In the genomic region with DNA sequence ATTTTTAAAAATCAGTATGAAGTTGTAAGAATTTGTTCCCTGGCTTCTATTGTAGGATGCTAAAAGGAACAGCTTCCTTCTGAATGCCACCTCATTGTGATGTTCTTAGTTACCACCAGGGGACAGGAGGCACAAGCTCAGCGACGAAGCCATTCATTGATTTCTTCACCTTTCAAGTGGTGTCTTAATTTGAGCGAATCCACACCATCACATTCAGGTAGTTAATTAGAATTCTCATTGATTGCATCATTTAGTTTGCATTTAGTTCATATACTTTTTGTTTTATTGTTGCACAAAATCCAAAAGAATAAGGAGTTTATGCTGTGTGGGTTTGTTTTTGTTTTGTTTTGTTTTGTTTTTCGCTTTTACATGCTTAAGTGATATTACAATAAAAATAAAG, we compare ENCODE assay signal across 10 cellular contexts. TPM values are rescaled to one million over a fixed set of nuclear protein-coding genes. Genes with fewer than 3 reads are reported as not detected.
DNase-seq lines count a peak whose midpoint lies in the region; ATAC-seq, FAIRE-seq and TF ChIP-seq lines count a peak whose summit lies in the region.
"Had no signal": no experiment of that assay in that cellular context is flagged by ENCODE, and none has a peak within 500 bp of the region (broad histone marks: within the 10 kb centered on the region; RNA-seq: fewer than 3 reads in every experiment).

No MANE protein-coding gene starts in this region.

- no peak for TF ChIP-seq POLR2A in HCT116 (IDR thresholded peaks at IDR 0.05; ENCODE audit: borderline replicate concordance, extremely low read depth, insufficient read depth, insufficient read length)

- POLR2A ChIA-PET in HCT116 (lab: Charles Lee) = interaction anchor here (1.1 to 1.2 kb wide), 3 partner anchors 97 to 504 kb away, joined by 3 to 4 read pairs (median 4); a partner anchor contains a TSS

- peaks cover 0 to 11% of the 10 kb centered on the region in 2 experiments; a peak in 2 of 4 replicates for H3K4me1 ChIP-seq in HCT116 (ENCODE audit: control insufficient read depth in 1 of 2, insufficient read depth in 2 of 2, low read length in 2 of 2)
- H3K4me1 ChIP-seq: pancreas had no signal

- H3K27me3 ChIP-seq in HCT116 (ENCODE audit: insufficient read depth, low read length) (no peaks in the 10 kb centered on the region), kidney epithelial cell (ENCODE audit: control insufficient read depth, insufficient read depth, low read length) (no peaks in the 10 kb centered on the region)
- H3K27me3 ChIP-seq: pancreas had no signal

- H4K20me1 ChIP-seq in HCT116 (ENCODE audit: insufficient read depth) = no peaks in the 10 kb centered on the region

- peak overlapping the region; percentile 80 for H3K4me2 ChIP-seq in HCT116 (ENCODE audit: low read length)

- H3K27ac ChIP-seq in HCT116 (ENCODE audit: low read depth, low read length) = no peak overlapping the region
- H3K27ac ChIP-seq: pancreas had no signal

- ATAC-seq in HCT116 = peak; percentile 68
- no peak for ATAC-seq in GM19351 (IDR thresholded peaks at IDR 0.05; ENCODE audit: unreplicated experiment)
- ATAC-seq in HG02885 (IDR thresholded peaks at IDR 0.05; ENCODE audit: poor library complexity, unreplicated experiment) = no peak
- no peak for ATAC-seq in HG03571 (IDR thresholded peaks at IDR 0.05; ENCODE audit: unreplicated experiment)

- CTCF ChIA-PET in HCT116 (lab: Charles Lee) = interaction anchor here (0.7 to 1.7 kb wide), 41 partner anchors 9 to 504 kb away, joined by 3 to 48 read pairs (median 4); a partner anchor contains a TSS

- peak; percentile 22 for TF ChIP-seq CTCF in D721Med (IDR thresholded peaks at IDR 0.05; ENCODE audit: insufficient read depth, missing control alignments)
- peak; percentile 76 to 91 (median 90) for TF ChIP-seq CTCF in HCT116 (IDR thresholded peaks at IDR 0.05 in 2 of 3, conservative IDR thresholded peaks at IDR 0.05 in 1 of 3; ENCODE audit: borderline replicate concordance in 1 of 3, insufficient read depth in 1 of 3, low read depth in 2 of 3, low read length in 2 of 3)
- TF ChIP-seq CTCF in kidney epithelial cell (IDR thresholded peaks at IDR 0.05; ENCODE audit: insufficient read depth, low read length, poor library complexity, severe bottlenecking) = peak; percentile 29

- DNase-seq in D721Med (ENCODE audit: insufficient read length, low spot score) = no peak
- peak; percentile 66 for DNase-seq in HCT116 (ENCODE audit: low read depth, low spot score)
- DNase-seq in SHP77 (lab: John Stamatoyannopoulos, UW) = peak; percentile 49 to 51
- no peak for DNase-seq in kidney epithelial cell (ENCODE audit: low read depth)
- no peak for DNase-seq in COLO829 (ENCODE audit: low spot score)
- DNase-seq: pancreas had no signal

- 0 out of 2 replicates have a peak overlapping the region, but pooled peaks have one; percentile 29 for H3K9ac ChIP-seq in HCT116 (ENCODE audit: low read length)

- H3K4me3 ChIP-seq in HCT116 (replicated peaks in 1 of 2; ENCODE audit: low read depth in 1 of 2, low read length in 2 of 2) (peak overlapping the region; percentile 25 to 53), kidney epithelial cell (ENCODE audit: low read depth, low read length) (no peak overlapping the region)
- H3K4me3 ChIP-seq: pancreas had no signal

- H3K9me2 ChIP-seq in HCT116 (ENCODE audit: insufficient read depth) = no peaks in the 10 kb centered on the region

- BruUV-seq in HCT116 (replicated peaks; lab: Mats Ljungman, UMichigan) = no TSS peak

- peak overlapping the region; percentile 95 for H2AFZ ChIP-seq in HCT116 (ENCODE audit: low read depth, low read length, poor library complexity, severe bottlenecking)

- H3K9me3 ChIP-seq in HCT116 (ENCODE audit: control insufficient read depth in 1 of 2, insufficient read depth in 1 of 2, low read depth in 1 of 2, low read length in 2 of 2) = no peaks in the 10 kb centered on the region
- H3K9me3 ChIP-seq: pancreas had no signal

- TF ChIP-seq RAD21 in HCT116 (IDR thresholded peaks at IDR 0.05; ENCODE audit: low read depth) = peak; percentile 93

- intact Hi-C loops in HCT116 (cut with micrococcal nuclease) = loop anchor here (1.0 to 10.0 kb wide), 6 partner anchors 98 to 478 kb away; a partner anchor contains a TSS

- no peaks in the 10 kb centered on the region for H3K36me3 ChIP-seq in HCT116 (ENCODE audit: control insufficient read depth in 1 of 2, insufficient read depth in 2 of 2, low read length in 2 of 2)
- H3K36me3 ChIP-seq in kidney epithelial cell (ENCODE audit: control insufficient read depth, insufficient read depth, low read length) = no peaks in the 10 kb centered on the region
- H3K36me3 ChIP-seq: pancreas had no signal

- RAD21 ChIA-PET in HCT116 (lab: Charles Lee; ENCODE audit: low non-redundant PET in 1 of 2, low total read pairs in 2 of 2, uncharacterized antibody in 2 of 2, unreplicated experiment in 2 of 2) = interaction anchor here (0.6 to 1.4 kb wide), 10 partner anchors 67 to 394 kb away, joined by 3 to 8 read pairs (median 4); a partner anchor contains a TSS

- peak; percentile 41 for FAIRE-seq in D721Med (lab: Jason Lieb, UNC)
- FAIRE-seq: pancreas had no signal

- H3K79me2 ChIP-seq in HCT116 (ENCODE audit: insufficient read depth, low read length) = no peaks in the 10 kb centered on the region

TF ChIP-seq in HCT116, 20 proteins besides CTCF, POLR2A, EP300 and RAD21 (continues in another document):
- TF ChIP-seq, protein P1, sequence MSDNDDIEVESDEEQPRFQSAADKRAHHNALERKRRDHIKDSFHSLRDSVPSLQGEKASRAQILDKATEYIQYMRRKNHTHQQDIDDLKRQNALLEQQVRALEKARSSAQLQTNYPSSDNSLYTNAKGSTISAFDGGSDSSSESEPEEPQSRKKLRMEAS (IDR thresholded peaks at IDR 0.05) = peak; percentile 46
- no peak for TF ChIP-seq FOSL1 (IDR thresholded peaks at IDR 0.05; ENCODE audit: low read depth)
- no peak for TF ChIP-seq ELF1 (IDR thresholded peaks at IDR 0.05; ENCODE audit: borderline replicate concordance, low read depth)
- TF ChIP-seq, protein P2, sequence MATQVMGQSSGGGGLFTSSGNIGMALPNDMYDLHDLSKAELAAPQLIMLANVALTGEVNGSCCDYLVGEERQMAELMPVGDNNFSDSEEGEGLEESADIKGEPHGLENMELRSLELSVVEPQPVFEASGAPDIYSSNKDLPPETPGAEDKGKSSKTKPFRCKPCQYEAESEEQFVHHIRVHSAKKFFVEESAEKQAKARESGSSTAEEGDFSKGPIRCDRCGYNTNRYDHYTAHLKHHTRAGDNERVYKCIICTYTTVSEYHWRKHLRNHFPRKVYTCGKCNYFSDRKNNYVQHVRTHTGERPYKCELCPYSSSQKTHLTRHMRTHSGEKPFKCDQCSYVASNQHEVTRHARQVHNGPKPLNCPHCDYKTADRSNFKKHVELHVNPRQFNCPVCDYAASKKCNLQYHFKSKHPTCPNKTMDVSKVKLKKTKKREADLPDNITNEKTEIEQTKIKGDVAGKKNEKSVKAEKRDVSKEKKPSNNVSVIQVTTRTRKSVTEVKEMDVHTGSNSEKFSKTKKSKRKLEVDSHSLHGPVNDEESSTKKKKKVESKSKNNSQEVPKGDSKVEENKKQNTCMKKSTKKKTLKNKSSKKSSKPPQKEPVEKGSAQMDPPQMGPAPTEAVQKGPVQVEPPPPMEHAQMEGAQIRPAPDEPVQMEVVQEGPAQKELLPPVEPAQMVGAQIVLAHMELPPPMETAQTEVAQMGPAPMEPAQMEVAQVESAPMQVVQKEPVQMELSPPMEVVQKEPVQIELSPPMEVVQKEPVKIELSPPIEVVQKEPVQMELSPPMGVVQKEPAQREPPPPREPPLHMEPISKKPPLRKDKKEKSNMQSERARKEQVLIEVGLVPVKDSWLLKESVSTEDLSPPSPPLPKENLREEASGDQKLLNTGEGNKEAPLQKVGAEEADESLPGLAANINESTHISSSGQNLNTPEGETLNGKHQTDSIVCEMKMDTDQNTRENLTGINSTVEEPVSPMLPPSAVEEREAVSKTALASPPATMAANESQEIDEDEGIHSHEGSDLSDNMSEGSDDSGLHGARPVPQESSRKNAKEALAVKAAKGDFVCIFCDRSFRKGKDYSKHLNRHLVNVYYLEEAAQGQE (IDR thresholded peaks at IDR 0.05; ENCODE audit: low read depth) = no peak
- TF ChIP-seq CBX3 (IDR thresholded peaks at IDR 0.05; ENCODE audit: low read depth) = peak; percentile 51; the same call in 1 of the 2 replicates
- TF ChIP-seq, protein P3, sequence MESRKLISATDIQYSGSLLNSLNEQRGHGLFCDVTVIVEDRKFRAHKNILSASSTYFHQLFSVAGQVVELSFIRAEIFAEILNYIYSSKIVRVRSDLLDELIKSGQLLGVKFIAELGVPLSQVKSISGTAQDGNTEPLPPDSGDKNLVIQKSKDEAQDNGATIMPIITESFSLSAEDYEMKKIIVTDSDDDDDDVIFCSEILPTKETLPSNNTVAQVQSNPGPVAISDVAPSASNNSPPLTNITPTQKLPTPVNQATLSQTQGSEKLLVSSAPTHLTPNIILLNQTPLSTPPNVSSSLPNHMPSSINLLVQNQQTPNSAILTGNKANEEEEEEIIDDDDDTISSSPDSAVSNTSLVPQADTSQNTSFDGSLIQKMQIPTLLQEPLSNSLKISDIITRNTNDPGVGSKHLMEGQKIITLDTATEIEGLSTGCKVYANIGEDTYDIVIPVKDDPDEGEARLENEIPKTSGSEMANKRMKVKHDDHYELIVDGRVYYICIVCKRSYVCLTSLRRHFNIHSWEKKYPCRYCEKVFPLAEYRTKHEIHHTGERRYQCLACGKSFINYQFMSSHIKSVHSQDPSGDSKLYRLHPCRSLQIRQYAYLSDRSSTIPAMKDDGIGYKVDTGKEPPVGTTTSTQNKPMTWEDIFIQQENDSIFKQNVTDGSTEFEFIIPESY (IDR thresholded peaks at IDR 0.05; ENCODE audit: extremely low read depth, insufficient replicate concordance, low read length) = no peak
- no peak for TF ChIP-seq EGR1 (IDR thresholded peaks at IDR 0.05; ENCODE audit: low read depth)
- no peak for TF ChIP-seq JUND (IDR thresholded peaks at IDR 0.05)
- TF ChIP-seq EZH2 (IDR thresholded peaks at IDR 0.05) = no peak
- TF ChIP-seq SIN3A (IDR thresholded peaks at IDR 0.05; ENCODE audit: low read depth) = no peak
- peak; percentile 63 for TF ChIP-seq CEBPB (IDR thresholded peaks at IDR 0.05; ENCODE audit: low read depth)
- TF ChIP-seq YY1 (IDR thresholded peaks at IDR 0.05; ENCODE audit: extremely low read depth, insufficient replicate concordance, low read depth, low read length) = no peak
- no peak for TF ChIP-seq ZNF274 (IDR thresholded peaks at IDR 0.05; ENCODE audit: low read depth, low read length)
- no peak for TF ChIP-seq ZFX (IDR thresholded peaks at IDR 0.05)
- no peak for TF ChIP-seq EZH2phosphoT487 (IDR thresholded peaks at IDR 0.05; ENCODE audit: borderline replicate concordance)
- no peak for TF ChIP-seq TCF7L2 (IDR thresholded peaks at IDR 0.05; ENCODE audit: borderline replicate concordance, extremely low read depth, insufficient read depth, insufficient read length)
- TF ChIP-seq SP1 (IDR thresholded peaks at IDR 0.05; ENCODE audit: low read depth) = no peak

RNA-seq across cellular contexts. Expression of a gene that starts 23.1 kb away (rescaled TPM):
- not detected for total RNA-seq in HCT116 (2021; ENCODE audit: unreplicated experiment)
- polyA plus RNA-seq in HCT116 (2012) = not detected in 2 replicates
- 1.1 and 2.3 TPM in 2 replicates for total RNA-seq in kidney epithelial cell
- total RNA-seq: dermis microvascular lymphatic vessel endothelial cell had no signal

Comparison
In these comparisons a context has a peak if more than half of its experiments do, and no peak if none do; other contexts are left out.
1. DNase-seq: peak in HCT116 (single experiment) and SHP77 (2 of 2); none in D721Med (single experiment), kidney epithelial cell (single experiment) and COLO829 (single experiment).
2. CTCF ChIP-seq: peak in every context shown above with its lines; median percentile 90 in HCT116; 29 in kidney epithelial cell; 22 in D721Med.